Comparison of ENCODE assay signal across 11 cellular contexts in genomic region chr17:55237268-55237667, GRCh38. TPM values are rescaled to one million over a fixed set of nuclear protein-coding genes. Genes with fewer than 3 reads are reported as not detected.
DNase-seq lines count a peak whose midpoint lies in the region; ATAC-seq and TF ChIP-seq lines count a peak whose summit lies in the region.
"Had no signal": no experiment of that assay in that cellular context is flagged by ENCODE, and none has a peak within 500 bp of the region (broad histone marks: within the 10 kb centered on the region; RNA-seq: fewer than 3 reads in every experiment).

No MANE protein-coding gene starts in this region.

- H3K4me1 ChIP-seq in esophagus squamous epithelium (peaks cover 7 to 41% (median 20%) of the 10 kb centered on the region in 3 donors), spleen (peaks cover 7 to 30% (median 23%) of the 10 kb centered on the region in 6 donors)

- intact Hi-C loops in esophagus squamous epithelium (cut with DNase I) (no loop called here), spleen (cut with DNase I; ENCODE audit: low total_unique reads) (no loop called here)

- peaks cover 8% of the 10 kb centered on the region for H3K27me3 Mint-ChIP-seq in stimulated activated naive CD8-positive, alpha-beta T cell treated with anti-CD3 and anti-CD28 coated beads, Interleukin-15, amount 100 ng/mL, for 72 hours

- H3K27ac Mint-ChIP-seq in stimulated activated naive CD8-positive, alpha-beta T cell treated with anti-CD3 and anti-CD28 coated beads, Interleukin-15, amount 100 ng/mL, for 72 hours = no peak overlapping the region

- TF ChIP-seq POLR2A in esophagus squamous epithelium (IDR thresholded peaks at IDR 0.05) (no peak), spleen (IDR thresholded peaks at IDR 0.05) (no peak)

- 14 to 19% methylated on average over 6 of the region's 6 CpGs for WGBS in esophagus squamous epithelium, 2 donors
- 17 to 31% (median 22%) methylated on average over 6 of the region's 6 CpGs for WGBS in spleen, 5 donors

- ATAC-seq in GM18502 (IDR thresholded peaks at IDR 0.05; ENCODE audit: poor library complexity, unreplicated experiment) = peak; percentile 41
- no peak for ATAC-seq in HG02970 (IDR thresholded peaks at IDR 0.05; ENCODE audit: low FRiP score, unreplicated experiment)
- no peak for ATAC-seq in stimulated activated naive CD8-positive, alpha-beta T cell treated with anti-CD3 and anti-CD28 coated beads, Interleukin-15, amount 100 ng/mL, for 72 hours

- H3K4me3 Mint-ChIP-seq in stimulated activated naive CD8-positive, alpha-beta T cell treated with anti-CD3 and anti-CD28 coated beads, Interleukin-15, amount 100 ng/mL, for 72 hours = peak overlapping the region in 1 of 2 donors; percentile 85

- H3K4me3 ChIP-seq in esophagus squamous epithelium (no peak overlapping the region), spleen (no peak overlapping the region)
- H3K4me3 ChIP-seq: mucosa of descending colon had no signal

- H3K9me3 ChIP-seq in KOPT-K1 (ENCODE audit: insufficient read depth, low read length, poor library complexity, severe bottlenecking) (no peaks in the 10 kb centered on the region), esophagus squamous epithelium (peaks cover 0 to 4% (median 0%) of the 10 kb centered on the region in 3 donors), spleen (peaks cover 0 to 4% (median 0%) of the 10 kb centered on the region in 8 donors)
- H3K9me3 ChIP-seq: heart left ventricle, mucosa of descending colon had no signal

- no peaks in the 10 kb centered on the region for H3K36me3 ChIP-seq in KOPT-K1 (ENCODE audit: insufficient read depth, low read length)
- no peaks in the 10 kb centered on the region for H3K36me3 ChIP-seq in esophagus squamous epithelium
- no peaks in the 10 kb centered on the region for H3K36me3 ChIP-seq in spleen
- H3K36me3 ChIP-seq: heart left ventricle had no signal

- H3K27me3 ChIP-seq in esophagus squamous epithelium (no peaks in the 10 kb centered on the region), spleen (replicated peaks in 1 of 7) (peaks cover 0 to 34% (median 0%) of the 10 kb centered on the region in 7 donors)

- peak overlapping the region; percentile 57 for H3K27ac ChIP-seq in KOPT-K1 (ENCODE audit: low read depth, low read length, poor library complexity, severe bottlenecking)
- H3K27ac ChIP-seq in esophagus squamous epithelium = peak overlapping the region; percentile 73 to 92 (median 83)
- H3K27ac ChIP-seq in spleen = peak overlapping the region in 6 of 8 donors; percentile 16 to 82 (median 76)

- H3K9me3 Mint-ChIP-seq in stimulated activated naive CD8-positive, alpha-beta T cell treated with anti-CD3 and anti-CD28 coated beads, Interleukin-15, amount 100 ng/mL, for 72 hours = peaks cover 0 to 7% of the 10 kb centered on the region in 2 donors

- DNase-seq in esophagus squamous epithelium (lab: John Stamatoyannopoulos, UW) (no peak), spleen (no peak), COLO829 (ENCODE audit: low spot score) (no peak)
- DNase-seq in stimulated activated naive CD8-positive, alpha-beta T cell treated with anti-CD3 and anti-CD28 coated beads, Interleukin-15, amount 100 ng/mL, for 72 hours = no peak
- DNase-seq: heart left ventricle; mucosa of descending colon; NCI-H774; stimulated activated CD4-positive, alpha-beta T cell treated with anti-CD3 and anti-CD28 coated beads, Interleukin-15, amount 100 ng/mL, for 24 hours had no signal

- TF ChIP-seq CTCF in esophagus squamous epithelium (IDR thresholded peaks at IDR 0.05) (no peak), spleen (IDR thresholded peaks at IDR 0.05 in 8 of 11, conservative IDR thresholded peaks at IDR 0.05 in 3 of 11) (no peak)

- peaks cover 15% of the 10 kb centered on the region for H3K4me1 Mint-ChIP-seq in stimulated activated naive CD8-positive, alpha-beta T cell treated with anti-CD3 and anti-CD28 coated beads, Interleukin-15, amount 100 ng/mL, for 72 hours

RNA-seq across cellular contexts. Expression of gene HLF, which starts 27.5 kb away (rescaled TPM):
- total RNA-seq in esophagus squamous epithelium = 10 to 100 TPM in 3 of 4 donors, 1 to 10 TPM in 1; 7.7 to 55.1 (median 22.8) TPM
- total RNA-seq in spleen = 10 to 100 TPM in 5 of 7 donors, 1 to 10 TPM in 2; 6.8 to 37.9 (median 18.7) TPM
- polyA plus RNA-seq in spleen = 1 to 10 TPM; 1.6 to 8.5 (median 2.4) TPM
